17 cellular contexts compared by ENCODE assay signal in the genomic region with DNA sequence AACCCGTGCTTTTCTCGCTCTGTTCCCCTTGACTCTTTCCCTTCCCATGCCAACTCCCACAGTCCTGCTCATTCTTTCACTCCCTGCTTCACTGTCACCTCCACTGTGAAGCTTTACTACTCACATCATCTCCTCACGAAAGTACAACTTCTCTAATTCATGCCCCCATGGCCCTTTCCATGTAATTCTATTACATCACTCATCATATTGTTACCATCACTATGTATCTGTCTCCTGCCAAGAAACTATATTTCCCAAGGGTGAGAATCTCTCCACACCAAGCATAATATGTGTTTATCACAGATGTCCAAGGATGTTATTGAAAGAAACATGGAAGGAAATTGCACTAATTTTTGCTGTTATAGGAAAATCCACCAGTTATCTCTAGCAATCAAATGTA. TPM values are rescaled to one million over a fixed set of nuclear protein-coding genes. Genes with fewer than 3 reads are reported as not detected.
A peak's percentile ranks its signal among the peaks of the same experiment; 100 is the strongest.
DNase-seq lines count a peak whose midpoint lies in the region; ATAC-seq and TF ChIP-seq lines count a peak whose summit lies in the region.
"Had no signal": no experiment of that assay in that cellular context is flagged by ENCODE, and none has a peak within 500 bp of the region (broad histone marks: within the 10 kb centered on the region; RNA-seq: fewer than 3 reads in every experiment).

No MANE protein-coding gene starts in this region.

- H3K27me3 Mint-ChIP-seq in brain (peaks cover 15% of the 10 kb centered on the region), neural crest cell (ENCODE audit: low read depth) (no peaks in the 10 kb centered on the region), T-helper 17 cell (peaks cover 48% of the 10 kb centered on the region)

- H3K9me3 ChIP-seq in T-helper 17 cell (ENCODE audit: control insufficient read depth, low read length, poor library complexity, severe bottlenecking): no peaks in the 10 kb centered on the region
- H3K9me3 ChIP-seq: A549 had no signal

- H3K4me3 ChIP-seq in fibroblast of mammary gland (ENCODE audit: control insufficient read depth, low read depth, low read length) (no peak overlapping the region), skeletal muscle cell (ENCODE audit: low read depth, low read length) (no peak overlapping the region)
- H3K4me3 ChIP-seq: A549, BLaER1, GM12878, GM23248 had no signal

- peaks cover 21% of the 10 kb centered on the region for H3K4me1 Mint-ChIP-seq in brain
- peaks cover 46% of the 10 kb centered on the region for H3K4me1 Mint-ChIP-seq in neural crest cell
- no peaks in the 10 kb centered on the region for H3K4me1 Mint-ChIP-seq in T-helper 17 cell
- H3K4me1 Mint-ChIP-seq: CD4-positive, CD25-positive, alpha-beta regulatory T cell; IgD-negative memory B cell had no signal

- H3K9me3 Mint-ChIP-seq in brain (peaks cover 0 to 5% (median 4%) of the 10 kb centered on the region in 5 experiments), neural crest cell (peaks cover 15% of the 10 kb centered on the region)

- H3K27ac Mint-ChIP-seq in brain (peak overlapping the region in 3 of 5 experiments; percentile 35 to 66 (median 64)), neural crest cell (ENCODE audit: unreplicated experiment) (peak overlapping the region; percentile 29), T-helper 17 cell (no peak overlapping the region)
- H3K27ac Mint-ChIP-seq: CD4-positive, CD25-positive, alpha-beta regulatory T cell; IgD-negative memory B cell had no signal

- H3K36me3 Mint-ChIP-seq in brain: no peaks in the 10 kb centered on the region
- H3K36me3 Mint-ChIP-seq in neural crest cell (ENCODE audit: low read depth): peaks cover 11% of the 10 kb centered on the region
- no peaks in the 10 kb centered on the region for H3K36me3 Mint-ChIP-seq in T-helper 17 cell (ENCODE audit: low read depth)
- H3K36me3 Mint-ChIP-seq: CD4-positive, CD25-positive, alpha-beta regulatory T cell; IgD-negative memory B cell had no signal

- DNase-seq in fibroblast of mammary gland (ENCODE audit: low read depth) (peak; percentile 41), neural crest cell (ENCODE audit: low read depth, low spot score) (no peak), skeletal muscle cell (ENCODE audit: low read depth) (peak; percentile 68), SHP77 treated with DMSO at 0.1 percent for 48 hours (lab: John Stamatoyannopoulos, UW) (no peak), T-helper 17 cell (no peak), NCI-H2107 (lab: John Stamatoyannopoulos, UW) (no peak)
- DNase-seq: Calu3; CD4-positive, CD25-positive, alpha-beta regulatory T cell; DMS 273 treated with DMSO at 0.1 percent for 48 hours; GM23248 had no signal

- H3K4me3 Mint-ChIP-seq in brain (peak overlapping the region in 2 of 5 experiments; percentile 6 to 20), neural crest cell (no peak overlapping the region), T-helper 17 cell (no peak overlapping the region)
- H3K4me3 Mint-ChIP-seq: CD4-positive, CD25-positive, alpha-beta regulatory T cell; IgD-negative memory B cell had no signal

- no peak for ATAC-seq in HG03108 (IDR thresholded peaks at IDR 0.05; ENCODE audit: unreplicated experiment)
- no peak for ATAC-seq in T-helper 17 cell
- ATAC-seq: A549, GM12878, HCT116 had no signal

- TF ChIP-seq CTCF in brain (conservative IDR thresholded peaks at IDR 0.05) (no peak), fibroblast of mammary gland (conservative IDR thresholded peaks at IDR 0.05; ENCODE audit: control insufficient read depth, insufficient read depth, low read depth, low read length) (no peak), neural crest cell (conservative IDR thresholded peaks at IDR 0.05) (no peak)

RNA-seq across cellular contexts. Expression of a gene that starts 37.2 kb away (rescaled TPM):
- polyA plus RNA-seq in brain (ENCODE audit: insufficient read depth, low read depth, low replicate concordance): 2.8 TPM
- 15.4 and 15.8 TPM in 2 replicates for total RNA-seq in neural crest cell
- total RNA-seq in T-helper 17 cell: 10 to 100 TPM; 18.5 to 19.0 TPM

Comparison
In these comparisons a context has a peak if more than half of its experiments do, and no peak if none do; other contexts are left out.
1. DNase-seq: peak in fibroblast of mammary gland (single experiment) and skeletal muscle cell (single experiment); none in neural crest cell (single experiment), SHP77 treated with DMSO at 0.1 percent for 48 hours (single experiment), T-helper 17 cell (0 of 3) and NCI-H2107 (single experiment).